In the genomic region with DNA sequence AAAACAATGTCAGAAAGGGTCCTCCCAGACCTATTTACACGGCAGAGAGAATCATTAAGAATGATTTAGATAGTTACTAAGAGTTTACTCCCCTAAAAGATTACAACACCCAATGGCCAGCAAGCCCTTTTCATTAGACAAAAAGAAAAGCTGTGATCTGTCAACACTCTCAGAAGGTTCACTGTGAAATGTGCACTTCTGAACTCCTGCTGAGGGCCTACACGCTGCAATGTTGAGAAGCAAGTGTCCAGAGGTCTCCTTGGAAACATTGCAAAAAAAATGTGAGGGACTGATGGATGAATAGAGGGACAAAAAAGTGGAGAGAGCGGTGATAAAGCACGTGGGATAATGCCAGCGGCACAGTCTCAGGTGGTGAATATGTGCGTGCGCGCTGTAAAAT, we compare ENCODE assay signal across 5 cellular contexts. TPM values are rescaled to one million over a fixed set of nuclear protein-coding genes. Genes with fewer than 3 reads are reported as not detected.
A peak's percentile ranks its signal among the peaks of the same experiment; 100 is the strongest.
DNase-seq lines count a peak whose midpoint lies in the region; ATAC-seq and TF ChIP-seq lines count a peak whose summit lies in the region.
"Not testable (repeated sequence)": the region's sequence is repeated elsewhere in the genome, so short reads cannot be mapped to it uniquely, and the experiment has no call there.

No MANE protein-coding gene starts in this region.

- peaks cover 40% of the 10 kb centered on the region for H3K79me2 ChIP-seq in neural progenitor cell (ENCODE audit: low read depth)

- H3K27ac Mint-ChIP-seq in T-helper 17 cell (peak overlapping the region; percentile 51), neural progenitor cell (peak overlapping the region; percentile 7)

- not testable (repeated sequence) for H3K4me1 ChIP-seq in neural progenitor cell

- not testable (repeated sequence) for H3K9me3 ChIP-seq in T-helper 17 cell (ENCODE audit: control insufficient read depth, low read length, poor library complexity, severe bottlenecking); neural progenitor cell (ENCODE audit: low read depth)

- not testable (repeated sequence) for H3K27me3 Mint-ChIP-seq in T-helper 17 cell; neural progenitor cell (ENCODE audit: insufficient read depth, low read depth)

- DNase-seq in T-helper 17 cell; Right ventricle myocardium superior; left ventricle myocardium superior; neural progenitor cell (ENCODE audit: low spot score): not testable (repeated sequence)
- peak; percentile 45 for DNase-seq in choroid plexus epithelial cell (ENCODE audit: low read depth)

- intact Hi-C loops in Right ventricle myocardium superior (cut with DNase I); left ventricle myocardium superior (cut with micrococcal nuclease): not testable (repeated sequence)

- H3K27me3 ChIP-seq in neural progenitor cell: not testable (repeated sequence)

- H4K20me1 ChIP-seq in neural progenitor cell (ENCODE audit: low read depth): not testable (repeated sequence)

- H3K36me3 Mint-ChIP-seq in T-helper 17 cell (ENCODE audit: low read depth) (peaks cover 13% of the 10 kb centered on the region), neural progenitor cell (peaks cover 70% of the 10 kb centered on the region)

- not testable (repeated sequence) for H3F3A ChIP-seq in neural progenitor cell (ENCODE audit: low read depth)

- H3K4me3 ChIP-seq in choroid plexus epithelial cell (ENCODE audit: low read depth, low read length); neural progenitor cell: not testable (repeated sequence)

- H3K36me3 ChIP-seq in neural progenitor cell: peaks cover 11% of the 10 kb centered on the region

- TF ChIP-seq CTCF in choroid plexus epithelial cell (conservative IDR thresholded peaks at IDR 0.05; ENCODE audit: low read depth, low read length); neural progenitor cell (IDR thresholded peaks at IDR 0.05): not testable (repeated sequence)

- H3K9me3 Mint-ChIP-seq in neural progenitor cell: peaks cover 44% of the 10 kb centered on the region

- not testable (repeated sequence) for H3K27ac ChIP-seq in neural progenitor cell

- H3K4me1 Mint-ChIP-seq in T-helper 17 cell: peaks cover 13% of the 10 kb centered on the region
- peaks cover 24% of the 10 kb centered on the region for H3K4me1 Mint-ChIP-seq in neural progenitor cell

- H3K4me2 ChIP-seq in neural progenitor cell: not testable (repeated sequence)

- not testable (repeated sequence) for ATAC-seq in T-helper 17 cell
- ATAC-seq in Right ventricle myocardium superior (ENCODE audit: poor library complexity) (peak; percentile 56), left ventricle myocardium superior (peak; percentile 43)

- not testable (repeated sequence) for H3K9ac ChIP-seq in neural progenitor cell

- H3K4me3 Mint-ChIP-seq in T-helper 17 cell: not testable (repeated sequence)
- peak overlapping the region; percentile 34 for H3K4me3 Mint-ChIP-seq in neural progenitor cell

- H2AFZ ChIP-seq in neural progenitor cell (replicated peaks): not testable (repeated sequence)

RNA-seq across cellular contexts. Expression of a gene that starts 35.3 kb away (rescaled TPM):
- 10 to 100 TPM; 32.9 to 39.1 TPM for total RNA-seq in T-helper 17 cell
- total RNA-seq in Right ventricle myocardium superior: 42.1 TPM
- total RNA-seq in left ventricle myocardium superior: 44.3 TPM
- 15.3 and 28.1 TPM in 2 replicates for total RNA-seq in neural progenitor cell (ENCODE audit: low replicate concordance)
